Comparison of ENCODE assay signal across 1 cellular context in genomic region chr22:45880091-45880651, GRCh38.
TF ChIP-seq lines count a peak whose summit lies in the region.

No MANE protein-coding gene starts in this region.

TF ChIP-seq in GM23338, 12 proteins besides CTCF, POLR2A, EP300 and RAD21 (continued from another document):
- TF ChIP-seq ZNF462 (CRISPR knock-in tag; IDR thresholded peaks at IDR 0.05) (no peak), EZH2phosphoT487 (IDR thresholded peaks at IDR 0.05; ENCODE audit: unreplicated experiment) (no peak)
- TF ChIP-seq, protein P1, sequence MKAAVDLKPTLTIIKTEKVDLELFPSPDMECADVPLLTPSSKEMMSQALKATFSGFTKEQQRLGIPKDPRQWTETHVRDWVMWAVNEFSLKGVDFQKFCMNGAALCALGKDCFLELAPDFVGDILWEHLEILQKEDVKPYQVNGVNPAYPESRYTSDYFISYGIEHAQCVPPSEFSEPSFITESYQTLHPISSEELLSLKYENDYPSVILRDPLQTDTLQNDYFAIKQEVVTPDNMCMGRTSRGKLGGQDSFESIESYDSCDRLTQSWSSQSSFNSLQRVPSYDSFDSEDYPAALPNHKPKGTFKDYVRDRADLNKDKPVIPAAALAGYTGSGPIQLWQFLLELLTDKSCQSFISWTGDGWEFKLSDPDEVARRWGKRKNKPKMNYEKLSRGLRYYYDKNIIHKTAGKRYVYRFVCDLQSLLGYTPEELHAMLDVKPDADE (IDR thresholded peaks at IDR 0.05), result no peak
- TF ChIP-seq, protein P2, sequence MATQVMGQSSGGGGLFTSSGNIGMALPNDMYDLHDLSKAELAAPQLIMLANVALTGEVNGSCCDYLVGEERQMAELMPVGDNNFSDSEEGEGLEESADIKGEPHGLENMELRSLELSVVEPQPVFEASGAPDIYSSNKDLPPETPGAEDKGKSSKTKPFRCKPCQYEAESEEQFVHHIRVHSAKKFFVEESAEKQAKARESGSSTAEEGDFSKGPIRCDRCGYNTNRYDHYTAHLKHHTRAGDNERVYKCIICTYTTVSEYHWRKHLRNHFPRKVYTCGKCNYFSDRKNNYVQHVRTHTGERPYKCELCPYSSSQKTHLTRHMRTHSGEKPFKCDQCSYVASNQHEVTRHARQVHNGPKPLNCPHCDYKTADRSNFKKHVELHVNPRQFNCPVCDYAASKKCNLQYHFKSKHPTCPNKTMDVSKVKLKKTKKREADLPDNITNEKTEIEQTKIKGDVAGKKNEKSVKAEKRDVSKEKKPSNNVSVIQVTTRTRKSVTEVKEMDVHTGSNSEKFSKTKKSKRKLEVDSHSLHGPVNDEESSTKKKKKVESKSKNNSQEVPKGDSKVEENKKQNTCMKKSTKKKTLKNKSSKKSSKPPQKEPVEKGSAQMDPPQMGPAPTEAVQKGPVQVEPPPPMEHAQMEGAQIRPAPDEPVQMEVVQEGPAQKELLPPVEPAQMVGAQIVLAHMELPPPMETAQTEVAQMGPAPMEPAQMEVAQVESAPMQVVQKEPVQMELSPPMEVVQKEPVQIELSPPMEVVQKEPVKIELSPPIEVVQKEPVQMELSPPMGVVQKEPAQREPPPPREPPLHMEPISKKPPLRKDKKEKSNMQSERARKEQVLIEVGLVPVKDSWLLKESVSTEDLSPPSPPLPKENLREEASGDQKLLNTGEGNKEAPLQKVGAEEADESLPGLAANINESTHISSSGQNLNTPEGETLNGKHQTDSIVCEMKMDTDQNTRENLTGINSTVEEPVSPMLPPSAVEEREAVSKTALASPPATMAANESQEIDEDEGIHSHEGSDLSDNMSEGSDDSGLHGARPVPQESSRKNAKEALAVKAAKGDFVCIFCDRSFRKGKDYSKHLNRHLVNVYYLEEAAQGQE (IDR thresholded peaks at IDR 0.05; ENCODE audit: unreplicated experiment), result no peak
